Comparison of ENCODE assay signal across 1 cellular context in genomic region chr19:57280165-57280912, GRCh38.
TF ChIP-seq lines count a peak whose summit lies in the region.

ZNF460 (plus strand) TSS chr19:57280485; CDS start chr19:57280807, 322 bp downstream.

TF ChIP-seq in K562, 482 proteins besides CTCF, POLR2A, EP300 and RAD21 (continued from another document and continues in another):
- TF ChIP-seq ARID4B (CRISPR knock-in tag; IDR thresholded peaks at IDR 0.05) (peak; percentile 87), UBTF (IDR thresholded peaks at IDR 0.05; ENCODE audit: borderline replicate concordance in 1 of 2, low read depth in 2 of 2, low read length in 2 of 2) (0 out of 4 replicates have a peak, but pooled peaks of 1 of the 2 experiments have one; percentile 0), FUS (optimal IDR thresholded peaks at IDR 0.05; ENCODE audit: low read depth, low read length) (no peak), CBX1 (IDR thresholded peaks at IDR 0.05; ENCODE audit: low read depth) (peak; percentile 57; the same call in 1 of the 2 replicates), HDAC1 (IDR thresholded peaks at IDR 0.05) (no peak; a peak in 2 of 4 replicates), ZBTB1 (CRISPR knock-in tag; IDR thresholded peaks at IDR 0.05; ENCODE audit: borderline replicate concordance, low read depth) (no peak), NCOA6 (IDR thresholded peaks at IDR 0.05) (no peak), CHAMP1 (IDR thresholded peaks at IDR 0.05) (no peak), KAT7 (CRISPR knock-in tag; IDR thresholded peaks at IDR 0.05; ENCODE audit: borderline replicate concordance) (no peak; the same call in 1 of the 2 replicates), TCF7L2 (IDR thresholded peaks at IDR 0.05; ENCODE audit: low read depth, low read length) (no peak), HNRNPUL1 (IDR thresholded peaks at IDR 0.05; ENCODE audit: low read length) (no peak), ZNF133 (CRISPR knock-in tag; IDR thresholded peaks at IDR 0.05) (peak; percentile 69; the same call in 1 of the 2 replicates), XRCC3 (IDR thresholded peaks at IDR 0.05) (no peak), ZNF449 (CRISPR knock-in tag; IDR thresholded peaks at IDR 0.05) (no peak), ZNF277 (CRISPR knock-in tag; IDR thresholded peaks at IDR 0.05; ENCODE audit: borderline replicate concordance) (no peak), ARID2 (IDR thresholded peaks at IDR 0.05) (no peak), NFRKB (IDR thresholded peaks at IDR 0.05; ENCODE audit: low read depth) (no peak), DDX20 (tag; IDR thresholded peaks at IDR 0.05; ENCODE audit: low read depth) (no peak), U2AF2 (optimal IDR thresholded peaks at IDR 0.05; ENCODE audit: low read depth, low read length) (no peak), ZNF395 (CRISPR knock-in tag; IDR thresholded peaks at IDR 0.05) (peak; percentile 72), BRF2 (IDR thresholded peaks at IDR 0.05; ENCODE audit: borderline replicate concordance, insufficient read depth, insufficient read length) (no peak), ZNF124 (CRISPR knock-in tag; IDR thresholded peaks at IDR 0.05) (no peak), NFIC (IDR thresholded peaks at IDR 0.05) (peak; percentile 54; the same call in 1 of the 2 replicates), E2F6 (IDR thresholded peaks at IDR 0.05; ENCODE audit: borderline replicate concordance in 1 of 2, extremely low read depth in 1 of 2, insufficient read depth in 1 of 2, insufficient read length in 1 of 2, low read depth in 1 of 2, low read length in 1 of 2, poor library complexity in 1 of 2, severe bottlenecking in 1 of 2) (no peak), TBL1XR1 (IDR thresholded peaks at IDR 0.05; ENCODE audit: low read length in 2 of 2) (peak in 1 of 2 experiments; percentile 67; a peak in 1 of 4 replicates), KAT2B (IDR thresholded peaks at IDR 0.05; ENCODE audit: low read depth, low read length) (peak; percentile 40), XRCC4 (IDR thresholded peaks at IDR 0.05; ENCODE audit: extremely low read depth, insufficient read depth, insufficient read length) (no peak), ZBTB12 (CRISPR knock-in tag; IDR thresholded peaks at IDR 0.05) (peak; percentile 94), MEF2A (IDR thresholded peaks at IDR 0.05; ENCODE audit: control insufficient read depth, low read depth, low read length) (no peak), ZEB2 (IDR thresholded peaks at IDR 0.05) (no peak), ZNF316 (IDR thresholded peaks at IDR 0.05) (no peak), ZNF175 (CRISPR knock-in tag; IDR thresholded peaks at IDR 0.05; ENCODE audit: low read depth) (no peak), TEAD4 (IDR thresholded peaks at IDR 0.05; ENCODE audit: low read length) (no peak), TEAD4 (CRISPR knock-in tag; IDR thresholded peaks at IDR 0.05; ENCODE audit: borderline replicate concordance) (0 out of 2 replicates have a peak, but pooled peaks have one; percentile 25), AFF1 (IDR thresholded peaks at IDR 0.05; ENCODE audit: low read depth in 1 of 2, partially characterized antibody in 2 of 2) (peak in 1 of 2 experiments; percentile 87), GTF2F1 (IDR thresholded peaks at IDR 0.05; ENCODE audit: low read depth, low read length) (no peak), NCOA4 (IDR thresholded peaks at IDR 0.05; ENCODE audit: partially characterized antibody) (no peak), KDM2B (CRISPR knock-in tag; IDR thresholded peaks at IDR 0.05) (no peak), NONO (IDR thresholded peaks at IDR 0.05; ENCODE audit: low read depth in 2 of 2, low read length in 1 of 2) (no peak)
